In genomic region chr9:93097496-93098205, GRCh38 we compare ENCODE assay signal across 8 cellular contexts. TPM values are rescaled to one million over a fixed set of nuclear protein-coding genes. Genes with fewer than 3 reads are reported as not detected.
DNase-seq lines count a peak whose midpoint lies in the region; ATAC-seq and TF ChIP-seq lines count a peak whose summit lies in the region.

No MANE protein-coding gene starts in this region.

- CTCF ChIA-PET in Caco-2 (lab: Charles Lee) = no interaction called here

- DNase-seq in Caco-2 = no peak
- DNase-seq in foreskin keratinocyte = no peak
- DNase-seq in posterior vena cava (ENCODE audit: low spot score) = peak; percentile 74
- DNase-seq in cortex of kidney (lab: John Stamatoyannopoulos, UW) = no peak
- no peak for DNase-seq in COLO668 (lab: John Stamatoyannopoulos, UW; ENCODE audit: unreplicated experiment)

- H3K9me3 ChIP-seq in Caco-2 = no peaks in the 10 kb centered on the region

- H3K27ac Mint-ChIP-seq in Caco-2 (ENCODE audit: unreplicated experiment) = peak overlapping the region; percentile 45

- POLR2A ChIA-PET in Caco-2 (lab: Charles Lee) = no interaction called here

- no peak overlapping the region for H3K4me3 ChIP-seq in Caco-2 (ENCODE audit: low read depth, low read length)

- H3K9me3 Mint-ChIP-seq in Caco-2 (ENCODE audit: unreplicated experiment) = no peaks in the 10 kb centered on the region

- H3K4me1 ChIP-seq in Caco-2 (peaks cover 7% of the 10 kb centered on the region; the same call in 1 of the 2 replicates), foreskin keratinocyte (peaks cover 7% of the 10 kb centered on the region)

- no peaks in the 10 kb centered on the region for H3K36me3 Mint-ChIP-seq in Caco-2 (ENCODE audit: insufficient read depth, unreplicated experiment)

- no peaks in the 10 kb centered on the region for H3K27me3 ChIP-seq in Caco-2 (replicated peaks; ENCODE audit: control insufficient read depth, insufficient read depth, low read length)
- no peaks in the 10 kb centered on the region for H3K27me3 ChIP-seq in foreskin keratinocyte

- H3K36me3 ChIP-seq in Caco-2 (ENCODE audit: control insufficient read depth, insufficient read depth, low read length) = no peaks in the 10 kb centered on the region

- H3K4me1 Mint-ChIP-seq in Caco-2 (ENCODE audit: low read depth, unreplicated experiment) = no peaks in the 10 kb centered on the region

- peak overlapping the region; percentile 75 for H3K4me3 Mint-ChIP-seq in Caco-2 (ENCODE audit: unreplicated experiment)

- H3K27ac ChIP-seq in VCaP = peak overlapping the region; percentile 77; the same call in 1 of the 2 replicates
- H3K27ac ChIP-seq in foreskin keratinocyte = peak overlapping the region; percentile 72

- ATAC-seq in foreskin keratinocyte (no peak), GM21737 (IDR thresholded peaks at IDR 0.05; ENCODE audit: unreplicated experiment) (no peak), GM21619 (IDR thresholded peaks at IDR 0.05; ENCODE audit: unreplicated experiment) (no peak)

- TF ChIP-seq CTCF in Caco-2 (IDR thresholded peaks at IDR 0.05; ENCODE audit: insufficient read depth in 1 of 2, low read depth in 1 of 2, low read length in 1 of 2, severe bottlenecking in 1 of 2, unreplicated experiment in 1 of 2) = no peak
- no peak for TF ChIP-seq CTCF in VCaP (conservative IDR thresholded peaks at IDR 0.05)
- no peak for TF ChIP-seq CTCF in foreskin keratinocyte (conservative IDR thresholded peaks at IDR 0.05)

- intact Hi-C loops in Caco-2 (cut with micrococcal nuclease; ENCODE audit: unreplicated experiment) (loop anchor here (5.0 kb wide), 1 partner anchor 40 kb away; the partner anchor contains the start of gene SUSD3), posterior vena cava (cut with DNase I) (loop anchor here (5.0 to 10.0 kb wide), 2 partner anchors 357 to 650 kb away; partner anchors contain the start of genes FAM120A (in 1 of the 2) and FAM120AOS (in 1 of the 2))

- H3K27me3 Mint-ChIP-seq in Caco-2 (ENCODE audit: insufficient read depth, unreplicated experiment) = no peaks in the 10 kb centered on the region

- BruUV-seq in Caco-2 (replicated peaks; lab: Mats Ljungman, UMichigan) = no TSS peak

RNA-seq across cellular contexts. Expression of gene CARD19, which starts 1.6 kb away (rescaled TPM):
- total RNA-seq in Caco-2 (2022) (10.6 and 11.4 TPM in 2 replicates), foreskin keratinocyte (31.1 TPM in 2 replicates), posterior vena cava (10 to 100 TPM; 40.8 to 43.0 TPM)
- 46.3 and 47.5 TPM in 2 replicates for polyA plus RNA-seq in foreskin keratinocyte

RNA-seq across cellular contexts. Expression of gene NINJ1, which starts 36.4 kb away (rescaled TPM):
- total RNA-seq in Caco-2 (2022) = 29.5 and 35.6 TPM in 2 replicates
- total RNA-seq in foreskin keratinocyte = 15.8 and 17.7 TPM in 2 replicates
- 24.6 and 29.8 TPM in 2 replicates for polyA plus RNA-seq in foreskin keratinocyte
- total RNA-seq in posterior vena cava = 10 to 100 TPM; 30.6 to 39.5 TPM

RNA-seq across cellular contexts. Expression of gene SUSD3, which starts 39.1 kb away (rescaled TPM):
- total RNA-seq in Caco-2 (2022) = 2.2 and 2.9 TPM in 2 replicates
- total RNA-seq in foreskin keratinocyte = 0.11 and 0.44 TPM in 2 replicates
- polyA plus RNA-seq in foreskin keratinocyte = 0.18 and 0.24 TPM in 2 replicates
- 1 to 10 TPM; 1.4 to 5.2 TPM for total RNA-seq in posterior vena cava
